Comparison of ENCODE assay signal across 13 cellular contexts in genomic region chr2:166455823-166456222, GRCh38. TPM values are rescaled to one million over a fixed set of nuclear protein-coding genes. Genes with fewer than 3 reads are reported as not detected.
"Had no signal": no experiment of that assay in that cellular context is flagged by ENCODE, and none has a peak within 500 bp of the region (broad histone marks: within the 10 kb centered on the region; RNA-seq: fewer than 3 reads in every experiment).

No MANE protein-coding gene starts in this region.

RNA-seq across cellular contexts. Expression of gene SCN7A, which starts 38.2 kb away (rescaled TPM):
- total RNA-seq: activated B cell treated with CpG ODN at 0.5 μM for 24 hours; activated CD4-positive, alpha-beta memory T cell treated with anti-CD3 and anti-CD28 coated beads for 36 hours; activated CD4-positive, alpha-beta memory T cell treated with anti-CD3 and anti-CD28 coated beads, Interleukin-2, amount 10 ng/mL, durations not matched to agents 7 days and 5 days; activated CD4-positive, alpha-beta T cell treated with anti-CD3 and anti-CD28 coated beads for 36 hours; activated CD4-positive, alpha-beta T cell treated with anti-CD3 and anti-CD28 coated beads, Interleukin-2, amount 10 ng/mL, durations not matched to agents 24 days and 14 days; activated CD4-positive, alpha-beta T cell treated with anti-CD3 and anti-CD28 coated beads, Interleukin-2, amount 10 ng/mL, durations not matched to agents 7 days and 5 days; activated CD8-positive, alpha-beta memory T cell treated with anti-CD3 and anti-CD28 coated beads for 36 hours; activated CD8-positive, alpha-beta memory T cell treated with anti-CD3 and anti-CD28 coated beads, Interleukin-2, amount 10 ng/mL, durations not matched to agents 7 days and 5 days; activated CD8-positive, alpha-beta T cell treated with anti-CD3 and anti-CD28 coated beads for 36 hours; activated CD8-positive, alpha-beta T cell treated with anti-CD3 and anti-CD28 coated beads, Interleukin-2, amount 10 ng/mL, durations not matched to agents 7 days and 5 days; T-helper 1 cell treated with Interleukin-12 subunit alpha and Interleukin-12 subunit beta and Interleukin-4 antibody, amounts not matched to agents 30 ng/mL and 1 ng/mL, for 36 hours; T-helper 17 cell; T-helper 2 cell treated with Interferon-gamma antibody and Interleukin-4, amounts not matched to agents 100 ng/mL and 5 ng/mL, for 36 hours had no signal
